Comparison of ENCODE assay signal across 22 cellular contexts in the genomic region with DNA sequence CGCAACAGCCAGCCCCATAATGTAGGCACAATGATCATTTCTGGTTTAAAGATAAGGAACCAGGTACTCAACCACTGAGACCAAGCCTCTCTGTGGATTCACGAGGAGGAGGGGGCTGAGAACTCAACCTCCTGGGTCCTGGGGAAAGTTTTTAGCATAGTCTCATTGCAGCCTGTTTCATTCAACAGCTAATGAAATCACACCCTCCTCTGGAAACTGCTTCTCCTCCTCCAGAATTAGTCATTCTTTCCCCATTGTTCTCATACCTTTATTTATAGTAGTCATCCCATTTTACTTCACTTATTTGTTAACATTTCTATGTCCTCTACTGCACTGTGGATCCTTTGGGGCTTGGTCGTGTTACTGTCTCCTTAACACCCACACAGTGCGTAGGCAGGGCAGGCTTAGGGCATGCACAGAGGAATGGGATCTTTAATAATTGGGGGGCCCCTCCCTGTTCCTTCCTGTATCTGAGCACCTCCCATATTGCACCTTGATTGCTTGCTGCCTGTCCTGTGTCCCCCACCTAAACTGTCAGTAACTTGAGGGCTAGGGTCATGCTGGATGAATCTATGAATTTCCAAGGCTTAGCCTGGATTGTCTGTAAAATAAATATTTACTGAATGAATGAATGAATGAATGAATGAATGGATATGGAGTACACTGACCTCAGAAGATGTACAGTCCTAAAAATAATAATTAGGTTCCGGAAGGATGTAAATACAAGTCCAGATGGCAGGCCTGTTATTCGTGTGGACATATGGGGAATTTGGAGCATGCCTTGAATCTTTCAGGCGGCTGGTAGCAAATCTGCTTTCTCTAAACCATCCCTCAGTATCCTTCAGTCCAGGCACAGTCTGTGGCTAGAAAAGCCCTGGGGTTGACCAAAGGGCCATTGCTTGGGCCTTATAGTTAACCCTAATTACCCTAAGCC.
A peak's percentile ranks its signal among the peaks of the same experiment; 100 is the strongest.
DNase-seq lines count a peak whose midpoint lies in the region; ATAC-seq, FAIRE-seq and TF ChIP-seq lines count a peak whose summit lies in the region.
"Had no signal": no experiment of that assay in that cellular context is flagged by ENCODE, and none has a peak within 500 bp of the region (broad histone marks: within the 10 kb centered on the region; RNA-seq: fewer than 3 reads in every experiment).

No MANE protein-coding gene starts in this region.

- H3K4me3 ChIP-seq in fibroblast of mammary gland (ENCODE audit: control insufficient read depth, low read depth, low read length), result no peak overlapping the region
- H3K4me3 ChIP-seq: left lung, PC-9, tibial artery had no signal

- no peak for FAIRE-seq in urothelium cell line (lab: Jason Lieb, UNC)

- TF ChIP-seq CTCF in fibroblast of mammary gland (conservative IDR thresholded peaks at IDR 0.05; ENCODE audit: control insufficient read depth, insufficient read depth, low read depth, low read length) (no peak), chondrocyte (IDR thresholded peaks at IDR 0.05) (no peak)

- peaks cover 7% of the 10 kb centered on the region for H3K27me3 Mint-ChIP-seq in activated naive CD4-positive, alpha-beta T cell treated with anti-CD3 and anti-CD28 coated beads, Interleukin-2, amount 10 ng/mL, durations not matched to agents 7 days and 5 days
- H3K27me3 Mint-ChIP-seq in chondrocyte (ENCODE audit: low read depth), result peaks cover 7% of the 10 kb centered on the region

- no peaks in the 10 kb centered on the region for H3K9me3 Mint-ChIP-seq in activated naive CD4-positive, alpha-beta T cell treated with anti-CD3 and anti-CD28 coated beads, Interleukin-2, amount 10 ng/mL, durations not matched to agents 7 days and 5 days
- no peaks in the 10 kb centered on the region for H3K9me3 Mint-ChIP-seq in chondrocyte (ENCODE audit: low read depth)
- H3K9me3 Mint-ChIP-seq: effector memory CD8-positive, alpha-beta T cell; nephron had no signal

- no peaks in the 10 kb centered on the region for H3K4me1 Mint-ChIP-seq in activated naive CD4-positive, alpha-beta T cell treated with anti-CD3 and anti-CD28 coated beads, Interleukin-2, amount 10 ng/mL, durations not matched to agents 7 days and 5 days
- no peaks in the 10 kb centered on the region for H3K4me1 Mint-ChIP-seq in chondrocyte (ENCODE audit: low read depth)

- H3K36me3 Mint-ChIP-seq in activated naive CD4-positive, alpha-beta T cell treated with anti-CD3 and anti-CD28 coated beads, Interleukin-2, amount 10 ng/mL, durations not matched to agents 7 days and 5 days, result no peaks in the 10 kb centered on the region
- H3K36me3 Mint-ChIP-seq in chondrocyte (ENCODE audit: low read depth), result no peaks in the 10 kb centered on the region

- no peak for ATAC-seq in HG02763 (IDR thresholded peaks at IDR 0.05; ENCODE audit: unreplicated experiment)
- ATAC-seq: effector memory CD8-positive, alpha-beta T cell; left lung; stimulated activated naive CD8-positive, alpha-beta T cell treated with anti-CD3 and anti-CD28 coated beads, Interleukin-15, Interleukin-2, amounts not matched to agents 100 U/mL and 50 U/mL, for 24 hours had no signal

- DNase-seq in EH (ENCODE audit: low read depth) (peak; percentile 30), NCI-H82 (lab: John Stamatoyannopoulos, UW) (peak; percentile 65), fibroblast of mammary gland (ENCODE audit: low read depth) (peak; percentile 13), urothelium cell line (ENCODE audit: low spot score) (peak; percentile 46), chondrocyte (ENCODE audit: low spot score) (no peak)
- no peak for DNase-seq in activated naive CD4-positive, alpha-beta T cell treated with anti-CD3 and anti-CD28 coated beads, Interleukin-2, amount 10 ng/mL, durations not matched to agents 7 days and 5 days
- DNase-seq: activated CD4-positive, alpha-beta T cell treated with anti-CD3 and anti-CD28 coated beads, Interleukin-2, amount 50 U/mL, for 48 hours; activated T-cell treated with anti-CD3 and anti-CD28 coated beads for 4 hours; effector memory CD8-positive, alpha-beta T cell; HFFc6; left lung; NCI-H1105 treated with DMSO at 0.1 percent for 48 hours; NCI-H2171; NCI-H774; PC-9; posterior cingulate gyrus; SHP77 treated with DMSO at 0.1 percent for 48 hours; stimulated activated CD4-positive, alpha-beta T cell treated with anti-CD3 and anti-CD28 coated beads, Interleukin-2, amount 100 ng/mL, for 24 hours; stimulated activated naive CD8-positive, alpha-beta T cell treated with anti-CD3 and anti-CD28 coated beads, Interleukin-15, Interleukin-2, amounts not matched to agents 100 U/mL and 50 U/mL, for 24 hours; tibial artery had no signal

- H3K4me3 Mint-ChIP-seq in activated naive CD4-positive, alpha-beta T cell treated with anti-CD3 and anti-CD28 coated beads, Interleukin-2, amount 10 ng/mL, durations not matched to agents 7 days and 5 days, result no peak overlapping the region
- H3K4me3 Mint-ChIP-seq in chondrocyte (ENCODE audit: unreplicated experiment), result no peak overlapping the region
- H3K4me3 Mint-ChIP-seq: effector memory CD8-positive, alpha-beta T cell; HFFc6; nephron had no signal

- no peak overlapping the region for H3K27ac Mint-ChIP-seq in activated naive CD4-positive, alpha-beta T cell treated with anti-CD3 and anti-CD28 coated beads, Interleukin-2, amount 10 ng/mL, durations not matched to agents 7 days and 5 days
- no peak overlapping the region for H3K27ac Mint-ChIP-seq in chondrocyte (ENCODE audit: unreplicated experiment)
- H3K27ac Mint-ChIP-seq: effector memory CD8-positive, alpha-beta T cell; HFFc6; nephron had no signal

- CTCF ChIA-PET in activated naive CD4-positive, alpha-beta T cell treated with anti-CD3 and anti-CD28 coated beads, Interleukin-2, amount 10 ng/mL, durations not matched to agents 7 days and 5 days (lab: Charles Lee), result no interaction called here

Comparison
In these comparisons a context has a peak if more than half of its experiments do, and no peak if none do; other contexts are left out.
1. DNase-seq: peak in EH (single experiment), NCI-H82 (single experiment), fibroblast of mammary gland (single experiment) and urothelium cell line (single experiment); none in activated naive CD4-positive, alpha-beta T cell treated with anti-CD3 and anti-CD28 coated beads, Interleukin-2, amount 10 ng/mL, durations not matched to agents 7 days and 5 days (single experiment) and chondrocyte (single experiment).